In genomic region chr12:50084775-50085614, GRCh38 we compare ENCODE assay signal across 8 cellular contexts. TPM values are rescaled to one million over a fixed set of nuclear protein-coding genes. Genes with fewer than 3 reads are reported as not detected.
A peak's percentile ranks its signal among the peaks of the same experiment; 100 is the strongest.
DNase-seq lines count a peak whose midpoint lies in the region; ATAC-seq and TF ChIP-seq lines count a peak whose summit lies in the region.

SMARCD1 (plus strand) TSS chr12:50085342; CDS start chr12:50085370, 28 bp downstream.

- H3K9me2 ChIP-seq in OCI-LY1 (ENCODE audit: low read depth, low read length), result no peaks in the 10 kb centered on the region

- peak; percentile 88 for ATAC-seq in GM21381 (IDR thresholded peaks at IDR 0.05; ENCODE audit: unreplicated experiment)

- no peaks in the 10 kb centered on the region for H3K9me3 ChIP-seq in HUES6 (ENCODE audit: control insufficient read depth, insufficient read depth, low read depth, low read length)
- no peaks in the 10 kb centered on the region for H3K9me3 ChIP-seq in OCI-LY1 (ENCODE audit: low read length)
- no peaks in the 10 kb centered on the region for H3K9me3 ChIP-seq in mononuclear cell (ENCODE audit: low read depth, low read length)

- H3K4me2 ChIP-seq in OCI-LY1 (ENCODE audit: low read length), result peak within 1 kb of the TSS; percentile 93

- H3K4me1 ChIP-seq in HUES6 (ENCODE audit: control insufficient read depth, insufficient read depth, low read length) (peaks cover 7% of the 10 kb centered on the region; the same call in 1 of the 2 replicates), OCI-LY1 (ENCODE audit: insufficient read depth, low read length, severe bottlenecking) (peaks cover 10% of the 10 kb centered on the region), mononuclear cell (ENCODE audit: insufficient read depth, low read length) (peaks cover 13% of the 10 kb centered on the region)

- H3K36me3 ChIP-seq in HUES6 (ENCODE audit: control insufficient read depth, insufficient read depth, low read length) (peaks cover 37% of the 10 kb centered on the region), OCI-LY1 (ENCODE audit: insufficient read depth, low read length) (peaks cover 32% of the 10 kb centered on the region)

- in situ Hi-C loops in Caki2 (cut with HindIII; ENCODE audit: low pct_unique_long_range_greater_than_20kb, low sequenced_read_pairs), result no loop called here

- H3K27ac ChIP-seq in HUES6 (ENCODE audit: low read depth, low read length), result peak within 1 kb of the TSS; percentile 72; the same call in 1 of the 2 replicates
- H3K27ac ChIP-seq in OCI-LY1 (ENCODE audit: low read depth, low read length, poor library complexity, severe bottlenecking), result peak within 1 kb of the TSS; percentile 82

- H3K27me3 ChIP-seq in HUES6 (ENCODE audit: control insufficient read depth, insufficient read depth, low read length), result peaks cover 27% of the 10 kb centered on the region
- no peaks in the 10 kb centered on the region for H3K27me3 ChIP-seq in OCI-LY1 (ENCODE audit: insufficient read depth, low read length)
- H3K27me3 ChIP-seq in mononuclear cell (ENCODE audit: insufficient read depth, low read length), result no peaks in the 10 kb centered on the region

- no peaks in the 10 kb centered on the region for H3K79me2 ChIP-seq in OCI-LY1 (ENCODE audit: insufficient read depth, low read length)

- H3K9ac ChIP-seq in HUES6 (ENCODE audit: low read length), result peak within 1 kb of the TSS; percentile 72
- H3K9ac ChIP-seq in OCI-LY1 (ENCODE audit: low read length), result peak within 1 kb of the TSS; percentile 90

- TF ChIP-seq CTCF in OCI-LY1 (IDR thresholded peaks at IDR 0.05; ENCODE audit: low read length), result peak; percentile 87

- DNase-seq in Caki2 (ENCODE audit: low read depth) (peak; percentile 94), epidermal melanocyte (ENCODE audit: insufficient read length, low spot score) (peak; percentile 94)
- peak; percentile 90 for DNase-seq in activated CD8-positive, alpha-beta memory T cell treated with anti-CD3 and anti-CD28 coated beads, Interleukin-2, amount 50 U/mL, for 48 hours
- peak; percentile 60 to 74 for DNase-seq in stimulated activated CD8-positive, alpha-beta memory T cell treated with anti-CD3 and anti-CD28 coated beads, Interleukin-4, amount 100 ng/mL, for 1 hour (ENCODE audit: low read depth in 2 of 2, low spot score in 1 of 2)

- H4K20me1 ChIP-seq in OCI-LY1 (ENCODE audit: insufficient read depth, low read length), result no peaks in the 10 kb centered on the region

- H3K4me3 ChIP-seq in HUES6 (ENCODE audit: low read depth, low read length) (peak within 1 kb of the TSS; percentile 70), OCI-LY1 (ENCODE audit: low read depth, low read length, poor library complexity, severe bottlenecking) (peak within 1 kb of the TSS; percentile 87), mononuclear cell (ENCODE audit: low read length) (peak within 1 kb of the TSS; percentile 69)

- H3F3A ChIP-seq in OCI-LY1 (ENCODE audit: insufficient read depth, low read length), result no peaks in the 10 kb centered on the region

- peak within 1 kb of the TSS; percentile 64; the same call in 1 of the 2 replicates for H2AFZ ChIP-seq in OCI-LY1 (ENCODE audit: low read length)

RNA-seq across cellular contexts. Expression of gene SMARCD1, which starts in this region (rescaled TPM):
- total RNA-seq in Caki2 (2014; rRNA removed; shearing (Covaris generic); ENCODE audit: low replicate concordance), result 61.0 and 61.9 TPM in 2 replicates
- 74.3 TPM for total RNA-seq in mononuclear cell

Comparison
In these comparisons a context has a peak if more than half of its experiments do, and no peak if none do; other contexts are left out.
1. Peak in every context shown above with its lines: DNase-seq, ATAC-seq, H3K4me3 ChIP-seq and H3K27ac ChIP-seq.